Comparison of ENCODE assay signal across 19 cellular contexts in the genomic region with DNA sequence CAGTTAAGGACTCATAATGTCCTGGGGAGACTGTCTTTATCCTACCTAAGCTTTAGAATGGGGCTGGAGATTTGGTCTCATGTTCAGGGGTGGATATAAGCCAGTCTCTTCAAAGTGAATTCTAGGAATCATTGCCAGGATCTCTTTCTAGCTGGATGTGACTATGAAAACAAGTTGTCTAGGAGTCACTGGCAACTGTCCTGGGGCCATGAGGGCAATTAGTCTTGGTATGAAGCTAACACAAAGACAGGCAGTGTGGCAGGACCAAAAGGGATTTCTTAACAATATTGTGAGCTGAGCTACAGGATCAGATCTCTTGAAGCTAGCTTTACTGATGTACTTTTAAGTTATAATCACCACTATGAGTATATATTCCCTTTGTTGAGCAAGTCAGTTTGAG.
"Had no signal": no experiment of that assay in that cellular context is flagged by ENCODE, and none has a peak within 500 bp of the region (broad histone marks: within the 10 kb centered on the region; RNA-seq: fewer than 3 reads in every experiment).

No MANE protein-coding gene starts in this region.

- H3K36me3 ChIP-seq: gastrocnemius medialis, heart right ventricle, left ventricle myocardium inferior, lower lobe of right lung, right lobe of liver, suprapubic skin, thyroid gland had no signal

- DNase-seq: effector CD4-positive, alpha-beta T cell; endodermal cell; erythroblast; gastrocnemius medialis; heart right ventricle; left ventricle myocardium inferior; lower lobe of right lung; mesenchymal stem cell; naive B cell; psoas muscle; retina; right lobe of liver; stimulated activated CD4-positive, alpha-beta T cell treated with anti-CD3 and anti-CD28 coated beads, Interleukin-4, amount 100 ng/mL, for 1 hour; stimulated activated CD8-positive, alpha-beta memory T cell treated with anti-CD3 and anti-CD28 coated beads, Interleukin-4, amount 100 ng/mL, for 48 hours; stimulated activated naive CD8-positive, alpha-beta T cell treated with anti-CD3 and anti-CD28 coated beads, Interleukin-15, Interleukin-2, amounts not matched to agents 100 U/mL and 50 U/mL, for 24 hours; thyroid gland had no signal

- H3K9me3 ChIP-seq: gastrocnemius medialis, heart right ventricle, left ventricle myocardium inferior, lower lobe of right lung, psoas muscle, right lobe of liver, suprapubic skin, thyroid gland had no signal

- H3K4me1 ChIP-seq: gastrocnemius medialis, lower lobe of right lung, psoas muscle, right lobe of liver, suprapubic skin had no signal

- H3K27ac ChIP-seq: coronary artery, gastrocnemius medialis, heart right ventricle, left ventricle myocardium inferior, lower lobe of right lung, psoas muscle, right lobe of liver, suprapubic skin, thyroid gland had no signal

- H3K4me3 ChIP-seq: coronary artery, gastrocnemius medialis, heart right ventricle, left ventricle myocardium inferior, lower lobe of right lung, psoas muscle, right lobe of liver, suprapubic skin, thyroid gland had no signal

- H3K27me3 ChIP-seq: gastrocnemius medialis, heart right ventricle, right lobe of liver, suprapubic skin, thyroid gland had no signal

- ATAC-seq: gastrocnemius medialis; heart right ventricle; lower lobe of right lung; psoas muscle; right lobe of liver; stimulated activated effector memory CD8-positive, alpha-beta T cell treated with anti-CD3 and anti-CD28 coated beads, Interleukin-12 subunit alpha, Interleukin-12 subunit beta, amount 100 ng/mL, for 72 hours; stimulated activated naive CD8-positive, alpha-beta T cell treated with anti-CD3 and anti-CD28 coated beads, Interleukin-15, Interleukin-2, amounts not matched to agents 100 U/mL and 50 U/mL, for 24 hours had no signal
